Comparison of ENCODE assay signal across 22 cellular contexts in the genomic region with DNA sequence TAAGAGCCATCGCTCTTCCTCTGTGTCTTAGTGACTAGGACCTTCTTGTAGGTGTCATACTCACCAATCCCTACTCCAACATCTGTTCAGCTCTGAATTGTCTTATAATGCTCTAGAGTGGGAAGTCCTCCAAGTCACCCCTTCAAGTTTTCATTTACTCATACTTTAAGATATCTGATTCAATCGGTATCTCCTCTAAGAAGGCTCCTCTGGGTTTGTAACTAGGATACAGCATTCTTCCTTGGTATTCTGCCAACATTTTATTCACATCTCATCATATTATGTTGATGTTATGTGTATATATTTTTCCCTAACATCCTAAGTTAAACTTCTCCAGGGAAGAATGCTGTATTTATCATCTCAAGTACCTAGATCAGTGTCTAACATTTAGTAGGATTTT.
DNase-seq lines count a peak whose midpoint lies in the region; ATAC-seq and TF ChIP-seq lines count a peak whose summit lies in the region.
"Had no signal": no experiment of that assay in that cellular context is flagged by ENCODE, and none has a peak within 500 bp of the region (broad histone marks: within the 10 kb centered on the region; RNA-seq: fewer than 3 reads in every experiment).

No MANE protein-coding gene starts in this region.

- H3K23ac ChIP-seq in IMR-90 (ENCODE audit: low read depth, low read length) (peak overlapping the region; percentile 53; the same call in 1 of the 2 replicates), mesenchymal stem cell (ENCODE audit: low read length in 2 of 2) (no peak overlapping the region)

- peak; percentile 50 for ATAC-seq in IMR-90 (ENCODE audit: low read depth)
- ATAC-seq: activated T-cell treated with anti-CD3 and anti-CD28 coated beads, Interleukin-2, amount 50 U/mL, for 4 hours; gastrocnemius medialis had no signal

- peak overlapping the region; percentile 27; the same call in 1 of the 2 replicates for H4K91ac ChIP-seq in IMR-90 (ENCODE audit: insufficient read depth, low read depth, low read length)
- no peak overlapping the region for H4K91ac ChIP-seq in mesenchymal stem cell (ENCODE audit: low read length)

- no peak overlapping the region for H2BK12ac ChIP-seq in mesenchymal stem cell (ENCODE audit: low read length in 2 of 2)

- H3K36me3 Mint-ChIP-seq in chondrocyte (ENCODE audit: low read depth) = no peaks in the 10 kb centered on the region
- no peaks in the 10 kb centered on the region for H3K36me3 Mint-ChIP-seq in immature natural killer cell
- no peaks in the 10 kb centered on the region for H3K36me3 Mint-ChIP-seq in type B pancreatic cell
- H3K36me3 Mint-ChIP-seq: CD4-positive, CD25-positive, alpha-beta regulatory T cell had no signal

- no peak overlapping the region for H3K4me3 Mint-ChIP-seq in chondrocyte (ENCODE audit: unreplicated experiment)
- H3K4me3 Mint-ChIP-seq in immature natural killer cell = no peak overlapping the region
- H3K4me3 Mint-ChIP-seq in type B pancreatic cell = no peak overlapping the region
- H3K4me3 Mint-ChIP-seq: activated naive CD4-positive, alpha-beta T cell treated with anti-CD3 and anti-CD28 coated beads for 36 hours; activated T-cell treated with anti-CD3 and anti-CD28 coated beads, Interleukin-2, amount 50 U/mL, for 4 hours; CD4-positive, CD25-positive, alpha-beta regulatory T cell had no signal

- H4K5ac ChIP-seq in IMR-90 (ENCODE audit: low read depth, low read length) = peak overlapping the region; percentile 76; the same call in 1 of the 2 replicates

- TF ChIP-seq POLR2A in IMR-90 (IDR thresholded peaks at IDR 0.05; ENCODE audit: low read depth, low read length) = no peak

- WGBS in IMR-90 (ENCODE audit: extremely low coverage in 2 of 2, insufficient read length in 1 of 2), 2 experiments = no CpG with 5 or more reads among the region's 2 CpGs
- WGBS in mesenchymal stem cell = 93% methylated on average over 2 of the region's 2 CpGs

- H3K9ac ChIP-seq in IMR-90 (ENCODE audit: low read depth, low read length) (no peak overlapping the region), mesenchymal stem cell (ENCODE audit: low read length) (no peak overlapping the region)

- peak overlapping the region; percentile 80; the same call in 1 of the 2 replicates for H2AK5ac ChIP-seq in IMR-90 (ENCODE audit: low read depth, low read length)
- peak overlapping the region; percentile 96 for H2AK5ac ChIP-seq in mesenchymal stem cell (ENCODE audit: low read length, severe bottlenecking)

- H3K18ac ChIP-seq in IMR-90 (ENCODE audit: low read depth, low read length) = peak overlapping the region; percentile 33; the same call in 1 of the 2 replicates
- H3K18ac ChIP-seq in mesenchymal stem cell (ENCODE audit: low read depth in 1 of 2, low read length in 2 of 2) = no peak overlapping the region

- H3K4me1 ChIP-seq in IMR-90 (ENCODE audit: control insufficient read depth, insufficient read depth, low read length) (peaks cover 30% of the 10 kb centered on the region), mesenchymal stem cell (ENCODE audit: control insufficient read depth, insufficient read depth, low read depth, low read length) (peaks cover 15% of the 10 kb centered on the region)
- H3K4me1 ChIP-seq: ascending aorta, gastrocnemius medialis had no signal

- H3K9me1 ChIP-seq in IMR-90 (ENCODE audit: insufficient read depth, low read length) = peaks cover 22% of the 10 kb centered on the region

- dilution Hi-C loops in IMR-90 (cut with HindIII; ENCODE audit: low sequenced_read_pairs, unreplicated experiment) = no loop called here

- H2BK120ac ChIP-seq in IMR-90 (ENCODE audit: low read depth, low read length) (peak overlapping the region; percentile 86), mesenchymal stem cell (ENCODE audit: low read depth, low read length) (no peak overlapping the region)

- H3K4me2 ChIP-seq in IMR-90 (ENCODE audit: low read depth, low read length) (peak overlapping the region; percentile 94), mesenchymal stem cell (ENCODE audit: low read length, poor library complexity, severe bottlenecking) (no peak overlapping the region)

- H3K4ac ChIP-seq in IMR-90 (ENCODE audit: low read depth, low read length) (peak overlapping the region; percentile 20; the same call in 1 of the 2 replicates), mesenchymal stem cell (ENCODE audit: low read depth in 1 of 2, low read length in 2 of 2) (no peak overlapping the region)

- H3K27me3 ChIP-seq in IMR-90 (ENCODE audit: control insufficient read depth, insufficient read depth, low read length) (no peaks in the 10 kb centered on the region), mesenchymal stem cell (ENCODE audit: control insufficient read depth in 1 of 2, insufficient read depth in 1 of 2, low read length in 2 of 2) (no peaks in the 10 kb centered on the region)
- H3K27me3 ChIP-seq: ascending aorta, gastrocnemius medialis, ovary, right atrium auricular region had no signal

- no peak for TF ChIP-seq RAD21 in IMR-90 (IDR thresholded peaks at IDR 0.05; ENCODE audit: low read length)

- H2BK15ac ChIP-seq in IMR-90 (ENCODE audit: low read depth, low read length) (peak overlapping the region; percentile 88; the same call in 2 of the 3 replicates), mesenchymal stem cell (ENCODE audit: low read depth, poor library complexity, severe bottlenecking) (no peak overlapping the region)

- POLR2A ChIA-PET in IMR-90 (lab: Charles Lee; ENCODE audit: unreplicated experiment) = no interaction called here

- no peak for TF ChIP-seq CTCF in AG09309 (IDR thresholded peaks at IDR 0.05; ENCODE audit: control insufficient read depth, insufficient read depth, low read depth, low read length, missing control alignments)
- no peak for TF ChIP-seq CTCF in IMR-90 (conservative IDR thresholded peaks at IDR 0.05; ENCODE audit: low read depth, low read length)
- TF ChIP-seq CTCF in chondrocyte (IDR thresholded peaks at IDR 0.05) = no peak
- no peak for TF ChIP-seq CTCF in type B pancreatic cell (conservative IDR thresholded peaks at IDR 0.05)

- peaks cover 12 to 63% of the 10 kb centered on the region in 2 experiments for H3K79me1 ChIP-seq in IMR-90 (ENCODE audit: low read depth in 1 of 2, low read length in 2 of 2)
- peaks cover 16% of the 10 kb centered on the region for H3K79me1 ChIP-seq in mesenchymal stem cell (replicated peaks; ENCODE audit: low read length, poor library complexity, severe bottlenecking)

- H3K56ac ChIP-seq in IMR-90 (ENCODE audit: extremely low read depth, insufficient read depth, low read length) = no peak overlapping the region

- H3K4me3 ChIP-seq in AG09309 (ENCODE audit: control insufficient read depth, low read depth, low read length) = no peak overlapping the region
- no peak overlapping the region for H3K4me3 ChIP-seq in IMR-90 (ENCODE audit: insufficient read depth, low read depth, low read length)
- no peak overlapping the region for H3K4me3 ChIP-seq in mesenchymal stem cell (ENCODE audit: insufficient read depth in 1 of 2, low read depth in 1 of 2, low read length in 2 of 2)
- H3K4me3 ChIP-seq: ascending aorta, coronary artery, gastrocnemius medialis, ovary, right atrium auricular region had no signal

- no TSS peak for BruUV-seq in IMR-90 (replicated peaks; lab: Mats Ljungman, UMichigan)

- H2AFZ ChIP-seq in IMR-90 (replicated peaks; ENCODE audit: low read length, poor library complexity) (no peak overlapping the region), mesenchymal stem cell (ENCODE audit: low read depth, low read length) (no peak overlapping the region)

- DNase-seq in AG09309 (ENCODE audit: low read depth) (peak; percentile 28), IMR-90 (peak; percentile 92), chondrocyte (ENCODE audit: low spot score) (no peak), mesenchymal stem cell (peak; percentile 56), GF-D8 (lab: John Stamatoyannopoulos, UW) (no peak), immature natural killer cell (no peak), type B pancreatic cell (ENCODE audit: extremely low spot score, unreplicated experiment) (no peak)
- DNase-seq in stimulated activated CD4-positive, alpha-beta T cell treated with anti-CD3 and anti-CD28 coated beads, Interleukin-4, amount 100 ng/mL, for 4 hours = no peak
- DNase-seq: ACHN; activated CD4-positive, alpha-beta T cell treated with anti-CD3 and anti-CD28 coated beads for 1 hour; activated naive CD4-positive, alpha-beta T cell treated with anti-CD3 and anti-CD28 coated beads for 36 hours; activated T-cell treated with anti-CD3 and anti-CD28 coated beads, Interleukin-2, amount 50 U/mL, for 4 hours; CD4-positive, CD25-positive, alpha-beta regulatory T cell; gastrocnemius medialis; Karpas-422; NCI-H1105; NCI-H510A treated with DMSO at 0.1 percent for 48 hours; ovary; RPMI8226 had no signal

- H4K8ac ChIP-seq in IMR-90 (ENCODE audit: low read depth in 2 of 2, low read length in 2 of 2) (peak overlapping the region; percentile 36 to 62; a peak in 2 of 4 replicates), mesenchymal stem cell (ENCODE audit: low read length) (no peak overlapping the region)

- peak overlapping the region; percentile 31 for H2BK20ac ChIP-seq in IMR-90 (ENCODE audit: low read depth, low read length)

- intact Hi-C loops in IMR-90 (cut with micrococcal nuclease) = loop anchor here (5.0 kb wide), 1 partner anchor 80 kb away; no protein-coding TSS in a partner anchor

- CTCF ChIA-PET in IMR-90 (lab: Yijun Ruan, JAX) = no interaction called here

- no peaks in the 10 kb centered on the region for H3K27me3 Mint-ChIP-seq in chondrocyte (ENCODE audit: low read depth)
- H3K27me3 Mint-ChIP-seq in immature natural killer cell (ENCODE audit: low read depth in 3 of 3) = peaks cover 0 to 2% (median 0%) of the 10 kb centered on the region in 3 donors
- peaks cover 58% of the 10 kb centered on the region for H3K27me3 Mint-ChIP-seq in type B pancreatic cell
- H3K27me3 Mint-ChIP-seq: CD4-positive, CD25-positive, alpha-beta regulatory T cell had no signal

- H3K9me3 Mint-ChIP-seq in chondrocyte (ENCODE audit: low read depth) (no peaks in the 10 kb centered on the region), immature natural killer cell (peaks cover 0 to 15% (median 2%) of the 10 kb centered on the region in 6 donors), type B pancreatic cell (no peaks in the 10 kb centered on the region)
- H3K9me3 Mint-ChIP-seq: activated naive CD4-positive, alpha-beta T cell treated with anti-CD3 and anti-CD28 coated beads for 36 hours; activated T-cell treated with anti-CD3 and anti-CD28 coated beads, Interleukin-2, amount 50 U/mL, for 4 hours had no signal

- no peak overlapping the region for H2AK9ac ChIP-seq in IMR-90 (replicated peaks; ENCODE audit: low read depth, low read length, poor library complexity)

- in situ Hi-C loops in IMR-90 (cut with MboI; ENCODE audit: low sequenced_read_pairs) = no loop called here

- H3K14ac ChIP-seq in IMR-90 (replicated peaks; ENCODE audit: low read depth, low read length) (peak overlapping the region; percentile 61; the same call in 1 of the 2 replicates), mesenchymal stem cell (ENCODE audit: low read length in 2 of 2) (no peak overlapping the region)

- H3K27ac Mint-ChIP-seq in chondrocyte (ENCODE audit: unreplicated experiment) = peak overlapping the region; percentile 66
- H3K27ac Mint-ChIP-seq in immature natural killer cell = no peak overlapping the region
- no peak overlapping the region for H3K27ac Mint-ChIP-seq in type B pancreatic cell
- H3K27ac Mint-ChIP-seq: activated naive CD4-positive, alpha-beta T cell treated with anti-CD3 and anti-CD28 coated beads for 36 hours; CD4-positive, CD25-positive, alpha-beta regulatory T cell had no signal

- no peak overlapping the region for H3K27ac ChIP-seq in IMR-90 (ENCODE audit: insufficient read depth, low read length)
- H3K27ac ChIP-seq in mesenchymal stem cell (ENCODE audit: low read length, poor library complexity, severe bottlenecking) = no peak overlapping the region
- H3K27ac ChIP-seq: ascending aorta, coronary artery, gastrocnemius medialis, ovary had no signal

- H3K9me3 ChIP-seq in IMR-90 (ENCODE audit: control insufficient read depth, insufficient read depth, low read length) = no peaks in the 10 kb centered on the region
- H3K9me3 ChIP-seq in mesenchymal stem cell (ENCODE audit: control insufficient read depth, low read length) = no peaks in the 10 kb centered on the region
- H3K9me3 ChIP-seq: ascending aorta, gastrocnemius medialis, ovary, right atrium auricular region had no signal

- H3K36me3 ChIP-seq in IMR-90 (ENCODE audit: control insufficient read depth, insufficient read depth, low read length) (no peaks in the 10 kb centered on the region), mesenchymal stem cell (ENCODE audit: control insufficient read depth in 1 of 2, insufficient read depth in 2 of 2, low read depth in 1 of 2, low read length in 2 of 2) (no peaks in the 10 kb centered on the region)
- H3K36me3 ChIP-seq: ascending aorta, gastrocnemius medialis, ovary, right atrium auricular region had no signal

- no peaks in the 10 kb centered on the region for H4K20me1 ChIP-seq in IMR-90 (ENCODE audit: insufficient read depth, low read length)

- H3K4me1 Mint-ChIP-seq in chondrocyte (ENCODE audit: low read depth) (peaks cover 79% of the 10 kb centered on the region), immature natural killer cell (no peaks in the 10 kb centered on the region), type B pancreatic cell (ENCODE audit: unreplicated experiment) (peaks cover 6% of the 10 kb centered on the region)
- H3K4me1 Mint-ChIP-seq: CD4-positive, CD25-positive, alpha-beta regulatory T cell had no signal

- H2BK5ac ChIP-seq in IMR-90 (ENCODE audit: low read depth, low read length, poor library complexity, severe bottlenecking) (peak overlapping the region; percentile 62), mesenchymal stem cell (ENCODE audit: low read depth, low read length, poor library complexity, severe bottlenecking) (no peak overlapping the region)

Comparison
In these comparisons a context has a peak if more than half of its experiments do, and no peak if none do; other contexts are left out.
1. DNase-seq: peak in AG09309 (single experiment), IMR-90 (single experiment) and mesenchymal stem cell (single experiment); none in chondrocyte (single experiment), GF-D8 (single experiment), stimulated activated CD4-positive, alpha-beta T cell treated with anti-CD3 and anti-CD28 coated beads, Interleukin-4, amount 100 ng/mL, for 4 hours (0 of 2), immature natural killer cell (0 of 3) and type B pancreatic cell (single experiment).